Comparison of ENCODE assay signal across 9 cellular contexts in the genomic region with DNA sequence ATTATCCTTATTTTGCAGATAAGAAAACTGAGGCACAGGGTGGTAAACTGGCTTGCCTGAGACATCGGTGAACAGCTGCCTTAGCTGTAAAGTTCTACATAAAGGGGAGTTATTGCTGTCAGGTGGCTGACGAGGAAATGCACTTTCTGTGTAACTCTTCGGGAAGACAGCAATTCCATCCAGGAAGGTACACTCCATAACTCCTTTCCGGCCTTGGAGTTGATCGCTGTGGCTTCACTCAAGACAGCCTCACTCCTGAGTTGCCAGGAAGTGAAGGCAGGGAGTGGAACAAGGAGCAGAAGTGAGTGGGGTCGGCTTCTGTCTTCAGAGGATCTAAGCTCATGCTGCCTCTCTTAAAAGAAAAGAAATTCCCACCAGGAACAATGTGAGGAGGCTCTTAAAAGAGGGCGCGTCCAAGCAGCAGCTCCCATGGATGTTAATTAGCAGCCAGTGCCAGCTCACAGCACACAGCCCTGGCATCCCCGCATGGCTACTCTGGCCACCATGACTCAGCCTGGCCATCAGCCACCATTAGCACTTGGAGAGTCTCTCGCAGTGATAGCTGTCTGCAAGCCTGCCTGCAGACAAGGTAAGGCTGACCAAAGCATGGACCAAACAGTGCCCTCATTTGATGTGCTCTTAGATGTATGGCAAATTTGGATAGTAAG.
DNase-seq lines count a peak whose midpoint lies in the region; ATAC-seq lines count a peak whose summit lies in the region.
"Had no signal": no experiment of that assay in that cellular context is flagged by ENCODE, and none has a peak within 500 bp of the region (broad histone marks: within the 10 kb centered on the region; RNA-seq: fewer than 3 reads in every experiment).

No MANE protein-coding gene starts in this region.

- ATAC-seq in GM19023 (IDR thresholded peaks at IDR 0.05; ENCODE audit: unreplicated experiment) (no peak), left lobe of liver (no peak)

- peak; percentile 97 for DNase-seq in Daoy (ENCODE audit: low read depth)
- DNase-seq in RPMI7951 (ENCODE audit: low read depth), result peak; percentile 93
- peak; percentile 65 for DNase-seq in fibroblast of gingiva (ENCODE audit: low read depth)
- DNase-seq in nucleus accumbens (lab: John Stamatoyannopoulos, UW), result peak in 48 of 56 donors; percentile 17 to 87 (median 58)
- DNase-seq in NCI-H1105 (lab: John Stamatoyannopoulos, UW), result no peak
- no peak for DNase-seq in left lobe of liver (ENCODE audit: low spot score)
- DNase-seq in epidermal melanocyte (ENCODE audit: insufficient read length, low spot score), result no peak
- DNase-seq: NCI-H1092 had no signal

Comparison
In these comparisons a context has a peak if more than half of its experiments do, and no peak if none do; other contexts are left out.
1. DNase-seq: peak in Daoy (single experiment), RPMI7951 (single experiment), fibroblast of gingiva (single experiment) and nucleus accumbens (48 of 56); none in NCI-H1105 (single experiment), left lobe of liver (single experiment) and epidermal melanocyte (single experiment).